1 cellular context compared by ENCODE assay signal in genomic region chr1:66176012-66176715, GRCh38.
TF ChIP-seq lines count a peak whose summit lies in the region.

No MANE protein-coding gene starts in this region.

TF ChIP-seq in endothelial cell of umbilical vein, 7 proteins besides CTCF, POLR2A, EP300 and RAD21:
- TF ChIP-seq GATA2 (IDR thresholded peaks at IDR 0.05; ENCODE audit: insufficient read depth, insufficient read length, low read depth, low read length) = no peak
- TF ChIP-seq FOS (IDR thresholded peaks at IDR 0.05; ENCODE audit: borderline replicate concordance, insufficient read depth, low read length) = no peak
- no peak for TF ChIP-seq POLR2AphosphoS5 (IDR thresholded peaks at IDR 0.05; ENCODE audit: insufficient read depth, low read depth, low read length)
- TF ChIP-seq MAX (IDR thresholded peaks at IDR 0.05; ENCODE audit: insufficient read depth, insufficient read length) = no peak
- no peak for TF ChIP-seq MYC (IDR thresholded peaks at IDR 0.05; ENCODE audit: low read depth, low read length)
- TF ChIP-seq EZH2 (IDR thresholded peaks at IDR 0.05; ENCODE audit: borderline replicate concordance, low read depth, low read length, severe bottlenecking) = no peak
- TF ChIP-seq JUN (IDR thresholded peaks at IDR 0.05; ENCODE audit: borderline replicate concordance, insufficient read depth, insufficient read length, low read depth) = no peak
